In genomic region chr2:152415231-152415642, GRCh38 we compare ENCODE assay signal across 1 cellular context.
TF ChIP-seq lines count a peak whose summit lies in the region.

No MANE protein-coding gene starts in this region.

TF ChIP-seq in HEK293, 187 proteins besides CTCF, POLR2A, EP300 and RAD21 (continued from another document):
- TF ChIP-seq, protein P1, sequence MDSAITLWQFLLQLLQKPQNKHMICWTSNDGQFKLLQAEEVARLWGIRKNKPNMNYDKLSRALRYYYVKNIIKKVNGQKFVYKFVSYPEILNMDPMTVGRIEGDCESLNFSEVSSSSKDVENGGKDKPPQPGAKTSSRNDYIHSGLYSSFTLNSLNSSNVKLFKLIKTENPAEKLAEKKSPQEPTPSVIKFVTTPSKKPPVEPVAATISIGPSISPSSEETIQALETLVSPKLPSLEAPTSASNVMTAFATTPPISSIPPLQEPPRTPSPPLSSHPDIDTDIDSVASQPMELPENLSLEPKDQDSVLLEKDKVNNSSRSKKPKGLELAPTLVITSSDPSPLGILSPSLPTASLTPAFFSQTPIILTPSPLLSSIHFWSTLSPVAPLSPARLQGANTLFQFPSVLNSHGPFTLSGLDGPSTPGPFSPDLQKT (IDR thresholded peaks at IDR 0.05; ENCODE audit: borderline replicate concordance, low read depth, low read length) = no peak
- no peak for TF ChIP-seq ZNF514 (tag by site-specific recombination; IDR thresholded peaks at IDR 0.05)
- no peak for TF ChIP-seq ZNF174 (tag by site-specific recombination; IDR thresholded peaks at IDR 0.05)
- TF ChIP-seq, protein P2, sequence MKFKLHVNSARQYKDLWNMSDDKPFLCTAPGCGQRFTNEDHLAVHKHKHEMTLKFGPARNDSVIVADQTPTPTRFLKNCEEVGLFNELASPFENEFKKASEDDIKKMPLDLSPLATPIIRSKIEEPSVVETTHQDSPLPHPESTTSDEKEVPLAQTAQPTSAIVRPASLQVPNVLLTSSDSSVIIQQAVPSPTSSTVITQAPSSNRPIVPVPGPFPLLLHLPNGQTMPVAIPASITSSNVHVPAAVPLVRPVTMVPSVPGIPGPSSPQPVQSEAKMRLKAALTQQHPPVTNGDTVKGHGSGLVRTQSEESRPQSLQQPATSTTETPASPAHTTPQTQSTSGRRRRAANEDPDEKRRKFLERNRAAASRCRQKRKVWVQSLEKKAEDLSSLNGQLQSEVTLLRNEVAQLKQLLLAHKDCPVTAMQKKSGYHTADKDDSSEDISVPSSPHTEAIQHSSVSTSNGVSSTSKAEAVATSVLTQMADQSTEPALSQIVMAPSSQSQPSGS (tag by site-specific recombination; IDR thresholded peaks at IDR 0.05; ENCODE audit: low read depth) = peak; percentile 43; the same call in 1 of the 2 replicates
- no peak for TF ChIP-seq ZNF138 (tag by site-specific recombination; IDR thresholded peaks at IDR 0.05; ENCODE audit: borderline replicate concordance)
- TF ChIP-seq BCL11B (tag by site-specific recombination; IDR thresholded peaks at IDR 0.05; ENCODE audit: low read depth) = no peak
- TF ChIP-seq ZSCAN30 (tag by site-specific recombination; IDR thresholded peaks at IDR 0.05) = no peak
- peak; percentile 54; the same call in 1 of the 2 replicates for TF ChIP-seq ZNF394 (tag by site-specific recombination; IDR thresholded peaks at IDR 0.05; ENCODE audit: borderline replicate concordance)
- TF ChIP-seq ZNF280C (tag by site-specific recombination; IDR thresholded peaks at IDR 0.05) = no peak
- TF ChIP-seq MEIS1 (CRISPR knock-in tag; IDR thresholded peaks at IDR 0.05; ENCODE audit: borderline replicate concordance) = no peak
- no peak for TF ChIP-seq ZNF16 (tag by site-specific recombination; IDR thresholded peaks at IDR 0.05; ENCODE audit: low read depth)
- no peak for TF ChIP-seq ZNF701 (tag by site-specific recombination; IDR thresholded peaks at IDR 0.05)
- no peak for TF ChIP-seq ZBTB10 (tag by site-specific recombination; IDR thresholded peaks at IDR 0.05)
- no peak for TF ChIP-seq ZNF48 (tag by site-specific recombination; IDR thresholded peaks at IDR 0.05)
- TF ChIP-seq ZBTB21 (tag by site-specific recombination; IDR thresholded peaks at IDR 0.05) = no peak
- no peak for TF ChIP-seq ZSCAN4 (tag by site-specific recombination; IDR thresholded peaks at IDR 0.05)
- peak; percentile 90 for TF ChIP-seq PRDM10 (tag by site-specific recombination; IDR thresholded peaks at IDR 0.05)
- TF ChIP-seq SP2 (tag by site-specific recombination; IDR thresholded peaks at IDR 0.05) = no peak
- no peak for TF ChIP-seq PRDM4 (tag by site-specific recombination; IDR thresholded peaks at IDR 0.05)
- TF ChIP-seq SCRT1 (tag by site-specific recombination; IDR thresholded peaks at IDR 0.05; ENCODE audit: borderline replicate concordance) = peak; percentile 67; the same call in 1 of the 2 replicates
- no peak for TF ChIP-seq ZNF510 (tag by site-specific recombination; IDR thresholded peaks at IDR 0.05; ENCODE audit: insufficient replicate concordance)
- TF ChIP-seq ZNF214 (tag by site-specific recombination; IDR thresholded peaks at IDR 0.05; ENCODE audit: borderline replicate concordance) = no peak
- TF ChIP-seq ZBTB48 (tag by site-specific recombination; IDR thresholded peaks at IDR 0.05) = no peak
- TF ChIP-seq SCRT2 (tag by site-specific recombination; IDR thresholded peaks at IDR 0.05) = peak; percentile 77
- TF ChIP-seq, protein P3, sequence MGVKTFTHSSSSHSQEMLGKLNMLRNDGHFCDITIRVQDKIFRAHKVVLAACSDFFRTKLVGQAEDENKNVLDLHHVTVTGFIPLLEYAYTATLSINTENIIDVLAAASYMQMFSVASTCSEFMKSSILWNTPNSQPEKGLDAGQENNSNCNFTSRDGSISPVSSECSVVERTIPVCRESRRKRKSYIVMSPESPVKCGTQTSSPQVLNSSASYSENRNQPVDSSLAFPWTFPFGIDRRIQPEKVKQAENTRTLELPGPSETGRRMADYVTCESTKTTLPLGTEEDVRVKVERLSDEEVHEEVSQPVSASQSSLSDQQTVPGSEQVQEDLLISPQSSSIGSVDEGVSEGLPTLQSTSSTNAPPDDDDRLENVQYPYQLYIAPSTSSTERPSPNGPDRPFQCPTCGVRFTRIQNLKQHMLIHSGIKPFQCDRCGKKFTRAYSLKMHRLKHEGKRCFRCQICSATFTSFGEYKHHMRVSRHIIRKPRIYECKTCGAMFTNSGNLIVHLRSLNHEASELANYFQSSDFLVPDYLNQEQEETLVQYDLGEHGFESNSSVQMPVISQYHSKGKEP (tag by site-specific recombination; IDR thresholded peaks at IDR 0.05) = no peak
- no peak for TF ChIP-seq ZFP69B (tag by site-specific recombination; IDR thresholded peaks at IDR 0.05)
- TF ChIP-seq PRDM1 (tag by site-specific recombination; IDR thresholded peaks at IDR 0.05) = peak; percentile 88
- no peak for TF ChIP-seq ZNF37A (tag by site-specific recombination; IDR thresholded peaks at IDR 0.05)
- TF ChIP-seq, protein P4, sequence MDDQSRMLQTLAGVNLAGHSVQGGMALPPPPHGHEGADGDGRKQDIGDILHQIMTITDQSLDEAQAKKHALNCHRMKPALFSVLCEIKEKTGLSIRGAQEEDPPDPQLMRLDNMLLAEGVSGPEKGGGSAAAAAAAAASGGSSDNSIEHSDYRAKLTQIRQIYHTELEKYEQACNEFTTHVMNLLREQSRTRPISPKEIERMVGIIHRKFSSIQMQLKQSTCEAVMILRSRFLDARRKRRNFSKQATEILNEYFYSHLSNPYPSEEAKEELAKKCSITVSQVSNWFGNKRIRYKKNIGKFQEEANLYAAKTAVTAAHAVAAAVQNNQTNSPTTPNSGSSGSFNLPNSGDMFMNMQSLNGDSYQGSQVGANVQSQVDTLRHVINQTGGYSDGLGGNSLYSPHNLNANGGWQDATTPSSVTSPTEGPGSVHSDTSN (CRISPR knock-in tag; IDR thresholded peaks at IDR 0.05) = no peak
- no peak for TF ChIP-seq ZNF404 (tag by site-specific recombination; IDR thresholded peaks at IDR 0.05)
TF ChIP-seq in HEK293: peak in this region for 27.
